Comparison of ENCODE assay signal across 11 cellular contexts in genomic region chr1:172883387-172883791, GRCh38.
DNase-seq lines count a peak whose midpoint lies in the region; ATAC-seq, FAIRE-seq and TF ChIP-seq lines count a peak whose summit lies in the region.
"Had no signal": no experiment of that assay in that cellular context is flagged by ENCODE, and none has a peak within 500 bp of the region (broad histone marks: within the 10 kb centered on the region; RNA-seq: fewer than 3 reads in every experiment).

No MANE protein-coding gene starts in this region.

- POLR2A ChIA-PET in endothelial cell of umbilical vein (lab: Charles Lee): no interaction called here

- no TSS peak for BruUV-seq in endothelial cell of umbilical vein (replicated peaks; lab: Mats Ljungman, UMichigan)

- CTCF ChIA-PET in endothelial cell of umbilical vein (lab: Charles Lee): interaction anchor here (1.3 to 1.8 kb wide), 3 partner anchors 10 to 319 kb away, joined by 3 to 6 read pairs (median 4); no protein-coding TSS in a partner anchor

- H3K9me3 ChIP-seq in endothelial cell of umbilical vein (replicated peaks; ENCODE audit: control insufficient read depth, insufficient read depth, low read length): no peaks in the 10 kb centered on the region
- H3K9me3 ChIP-seq: lower lobe of right lung had no signal

- no peak for TF ChIP-seq POLR2A in GM12892 (IDR thresholded peaks at IDR 0.05; ENCODE audit: low read depth, low read length)
- TF ChIP-seq POLR2A in endothelial cell of umbilical vein (IDR thresholded peaks at IDR 0.05; ENCODE audit: low read depth, low read length): no peak

- DNase-seq in GM12892 (ENCODE audit: insufficient read length) (no peak), endothelial cell of umbilical vein (ENCODE audit: low read depth, low spot score) (peak; percentile 73), SHP77 (lab: John Stamatoyannopoulos, UW) (no peak), hepatic stellate cell (ENCODE audit: low spot score) (no peak), NCI-H1694 (lab: John Stamatoyannopoulos, UW) (no peak)
- no peak for DNase-seq in stimulated activated CD4-positive, alpha-beta T cell treated with anti-CD3 and anti-CD28 coated beads, Interleukin-2, amount 100 ng/mL, for 24 hours
- DNase-seq: anterior cingulate cortex, lower lobe of right lung had no signal

- TF ChIP-seq CTCF in endothelial cell of umbilical vein (IDR thresholded peaks at IDR 0.05; ENCODE audit: extremely low read depth in 1 of 2, insufficient read depth in 1 of 2, low read depth in 1 of 2, low read length in 2 of 2): no peak

- H3K27ac ChIP-seq in endothelial cell of umbilical vein (ENCODE audit: insufficient read depth, low read depth, low read length): peak overlapping the region; percentile 73
- H3K27ac ChIP-seq: lower lobe of right lung had no signal

- peak overlapping the region; percentile 11 for H3K9ac ChIP-seq in endothelial cell of umbilical vein (replicated peaks; ENCODE audit: extremely low read depth, insufficient read depth, low read length)

- H2AFZ ChIP-seq in endothelial cell of umbilical vein (ENCODE audit: low read depth, low read length): peak overlapping the region; percentile 4

- no peaks in the 10 kb centered on the region for H3K9me1 ChIP-seq in endothelial cell of umbilical vein (replicated peaks; ENCODE audit: control insufficient read depth, extremely low read depth, insufficient read depth, low read length)

- H3K4me2 ChIP-seq in endothelial cell of umbilical vein (ENCODE audit: insufficient read depth, low read length): peak overlapping the region; percentile 53

- H3K79me2 ChIP-seq in endothelial cell of umbilical vein (ENCODE audit: control insufficient read depth, insufficient read depth, low read length): no peaks in the 10 kb centered on the region

- ATAC-seq in GM21717 (IDR thresholded peaks at IDR 0.05; ENCODE audit: unreplicated experiment): peak; percentile 90
- peak; percentile 78 for ATAC-seq in HG03565 (IDR thresholded peaks at IDR 0.05; ENCODE audit: unreplicated experiment)
- ATAC-seq: lower lobe of right lung, WTC11 had no signal

- no peaks in the 10 kb centered on the region for H4K20me1 ChIP-seq in endothelial cell of umbilical vein (replicated peaks; ENCODE audit: control insufficient read depth, extremely low read depth, insufficient read depth, low read length)

- FAIRE-seq in GM12892 (lab: Jason Lieb, UNC): peak; percentile 72
- FAIRE-seq in endothelial cell of umbilical vein (lab: Jason Lieb, UNC): no peak

- intact Hi-C loops in endothelial cell of umbilical vein (cut with micrococcal nuclease): no loop called here

- peaks cover 43% of the 10 kb centered on the region for H3K4me1 ChIP-seq in endothelial cell of umbilical vein (ENCODE audit: control insufficient read depth, extremely low read depth, insufficient read depth, low read length)

- no peaks in the 10 kb centered on the region for H3K27me3 ChIP-seq in endothelial cell of umbilical vein (ENCODE audit: control insufficient read depth in 2 of 2, insufficient read depth in 2 of 2, low read length in 2 of 2)

- H3K4me3 ChIP-seq in endothelial cell of umbilical vein (replicated peaks in 1 of 3; ENCODE audit: insufficient read depth in 1 of 3, low read depth in 1 of 3, low read length in 3 of 3): no peak overlapping the region
- H3K4me3 ChIP-seq: lower lobe of right lung had no signal

- dilution Hi-C loops in endothelial cell of umbilical vein (cut with MboI; ENCODE audit: extremely low pct_ligation_motif_present, low sequenced_read_pairs): no loop called here

- H3K36me3 ChIP-seq in endothelial cell of umbilical vein (ENCODE audit: control insufficient read depth in 2 of 2, extremely low read depth in 1 of 2, insufficient read depth in 2 of 2, low read length in 2 of 2): no peaks in the 10 kb centered on the region
- H3K36me3 ChIP-seq: lower lobe of right lung had no signal

TF ChIP-seq in endothelial cell of umbilical vein, 7 proteins besides CTCF, POLR2A, EP300 and RAD21:
- no peak for TF ChIP-seq EZH2 (IDR thresholded peaks at IDR 0.05; ENCODE audit: borderline replicate concordance, low read depth, low read length, severe bottlenecking)
- TF ChIP-seq MAX (IDR thresholded peaks at IDR 0.05; ENCODE audit: insufficient read depth, insufficient read length): no peak
- TF ChIP-seq FOS (IDR thresholded peaks at IDR 0.05; ENCODE audit: borderline replicate concordance, insufficient read depth, low read length): peak; percentile 97
- no peak for TF ChIP-seq MYC (IDR thresholded peaks at IDR 0.05; ENCODE audit: low read depth, low read length)
- peak; percentile 21 for TF ChIP-seq JUN (IDR thresholded peaks at IDR 0.05; ENCODE audit: borderline replicate concordance, insufficient read depth, insufficient read length, low read depth)
- TF ChIP-seq POLR2AphosphoS5 (IDR thresholded peaks at IDR 0.05; ENCODE audit: insufficient read depth, low read depth, low read length): peak; percentile 66
- TF ChIP-seq GATA2 (IDR thresholded peaks at IDR 0.05; ENCODE audit: insufficient read depth, insufficient read length, low read depth, low read length): peak; percentile 96
